ENCODE assay signal across 22 cellular contexts in the genomic region with DNA sequence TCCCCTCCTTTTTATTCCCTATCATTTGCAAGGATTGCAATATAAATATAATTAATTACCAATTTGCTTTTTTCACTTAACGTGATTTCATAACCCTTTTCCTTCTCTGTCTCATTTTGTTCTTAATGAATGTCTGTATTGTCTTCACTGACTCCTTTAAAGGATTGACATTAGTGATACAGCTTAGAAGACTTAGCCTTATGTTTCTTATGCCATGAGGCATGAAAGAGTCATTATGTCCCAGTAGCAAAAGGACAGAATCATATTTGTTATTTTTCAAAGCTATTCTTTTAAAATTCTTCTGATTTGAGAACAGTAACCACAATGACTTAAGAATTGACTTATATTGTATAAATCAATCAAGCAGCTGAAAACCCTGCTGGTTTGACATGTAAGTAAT. TPM values are rescaled to one million over a fixed set of nuclear protein-coding genes. Genes with fewer than 3 reads are reported as not detected.
DNase-seq lines count a peak whose midpoint lies in the region; ATAC-seq, FAIRE-seq and TF ChIP-seq lines count a peak whose summit lies in the region.
"Had no signal": no experiment of that assay in that cellular context is flagged by ENCODE, and none has a peak within 500 bp of the region (broad histone marks: within the 10 kb centered on the region; RNA-seq: fewer than 3 reads in every experiment).

No MANE protein-coding gene starts in this region.

- TF ChIP-seq POLR2A in H54 (IDR thresholded peaks at IDR 0.05; ENCODE audit: low read depth, low read length), result no peak

- ATAC-seq in GM21717 (IDR thresholded peaks at IDR 0.05; ENCODE audit: unreplicated experiment) (no peak), left ventricle myocardium superior (no peak)

- intact Hi-C loops in left ventricle myocardium superior (cut with micrococcal nuclease), result no loop called here

- DNase-seq in COLO829 (ENCODE audit: low spot score), result peak; percentile 63
- no peak for DNase-seq in H54 (ENCODE audit: insufficient read length, low spot score)
- peak; percentile 44 for DNase-seq in foreskin melanocyte
- DNase-seq in left ventricle myocardium superior, result no peak
- DNase-seq: 8988T; ACHN; BE2C; C1 segment of cervical spinal cord; Caco-2; Calu3; CD4-positive, alpha-beta memory T cell; CD4-positive, CD25-positive, alpha-beta regulatory T cell; CD8-positive, alpha-beta memory T cell; DMS79 treated with DMSO at 0.1 percent for 48 hours; GF-D8 had no signal

- FAIRE-seq in H54 (lab: Jason Lieb, UNC), result peak; percentile 6
- FAIRE-seq: A204.1, D721Med, G401.6, GM12891, GM19239 had no signal

RNA-seq across cellular contexts. Expression of a gene that starts 26.2 kb away (rescaled TPM):
- not detected for total RNA-seq in left ventricle myocardium superior
- total RNA-seq: A673; Caco-2; Calu3; CD4-positive, alpha-beta memory T cell; CD4-positive, CD25-positive, alpha-beta regulatory T cell; CD8-positive, alpha-beta memory T cell had no signal

Comparison
In these comparisons a context has a peak if more than half of its experiments do, and no peak if none do; other contexts are left out.
1. DNase-seq: peak in COLO829 (single experiment) and foreskin melanocyte (single experiment); none in H54 (single experiment) and left ventricle myocardium superior (single experiment).